Comparison of ENCODE assay signal across 8 cellular contexts in genomic region chr2:69714539-69715220, GRCh38. TPM values are rescaled to one million over a fixed set of nuclear protein-coding genes. Genes with fewer than 3 reads are reported as not detected.
DNase-seq lines count a peak whose midpoint lies in the region; ATAC-seq and TF ChIP-seq lines count a peak whose summit lies in the region.
"Not testable (repeated sequence)": the region's sequence is repeated elsewhere in the genome, so short reads cannot be mapped to it uniquely, and the experiment has no call there.

No MANE protein-coding gene starts in this region.

- H3K4me1 Mint-ChIP-seq in T-helper 2 cell treated with Interferon-gamma antibody and Interleukin-4, amounts not matched to agents 5 μg/mL and 100 μg/mL, for 36 hours (ENCODE audit: low read depth); activated naive CD8-positive, alpha-beta T cell treated with anti-CD3 and anti-CD28 coated beads, Interleukin-2, amount 50 U/mL, for 24 hours: not testable (repeated sequence)

- H3K9me3 Mint-ChIP-seq in T-helper 2 cell treated with Interferon-gamma antibody and Interleukin-4, amounts not matched to agents 5 μg/mL and 100 μg/mL, for 36 hours; activated naive CD8-positive, alpha-beta T cell treated with anti-CD3 and anti-CD28 coated beads, Interleukin-2, amount 50 U/mL, for 24 hours: not testable (repeated sequence)

- H3K4me3 Mint-ChIP-seq in T-helper 2 cell treated with Interferon-gamma antibody and Interleukin-4, amounts not matched to agents 5 μg/mL and 100 μg/mL, for 36 hours; activated naive CD8-positive, alpha-beta T cell treated with anti-CD3 and anti-CD28 coated beads, Interleukin-2, amount 50 U/mL, for 24 hours: not testable (repeated sequence)

- ATAC-seq in HG02852 (IDR thresholded peaks at IDR 0.05; ENCODE audit: unreplicated experiment) (peak; percentile 55), upper lobe of right lung (peak; percentile 97)
- ATAC-seq in activated naive CD8-positive, alpha-beta T cell treated with anti-CD3 and anti-CD28 coated beads, Interleukin-2, amount 50 U/mL, for 24 hours = peak; percentile 89

- DNase-seq in NCI-H2029 treated with DMSO at 0.1 percent for 48 hours (lab: John Stamatoyannopoulos, UW) (peak; percentile 10), cardiac muscle cell (ENCODE audit: low read depth in 1 of 2, low spot score in 1 of 2) (peak; percentile 85 to 90), posterior vena cava (ENCODE audit: low spot score) (peak; percentile 95), upper lobe of right lung (peak; percentile 86)
- peak; percentile 80 for DNase-seq in T-helper 2 cell treated with Interferon-gamma antibody and Interleukin-4, amounts not matched to agents 5 μg/mL and 100 μg/mL, for 36 hours (ENCODE audit: low spot score)
- peak; percentile 93 for DNase-seq in activated naive CD8-positive, alpha-beta T cell treated with anti-CD3 and anti-CD28 coated beads, Interleukin-2, amount 50 U/mL, for 24 hours

- not testable (repeated sequence) for H3K27me3 ChIP-seq in cardiac muscle cell, upper lobe of right lung

- intact Hi-C loops in posterior vena cava (cut with DNase I); upper lobe of right lung (cut with DNase I): not testable (repeated sequence)

- not testable (repeated sequence) for H3K36me3 Mint-ChIP-seq in T-helper 2 cell treated with Interferon-gamma antibody and Interleukin-4, amounts not matched to agents 5 μg/mL and 100 μg/mL, for 36 hours (ENCODE audit: low read depth); activated naive CD8-positive, alpha-beta T cell treated with anti-CD3 and anti-CD28 coated beads, Interleukin-2, amount 50 U/mL, for 24 hours (ENCODE audit: low read depth)

- not testable (repeated sequence) for H3K9me3 ChIP-seq in cardiac muscle cell (ENCODE audit: low read depth); upper lobe of right lung

- H3K4me1 ChIP-seq in cardiac muscle cell (ENCODE audit: low read depth); upper lobe of right lung: not testable (repeated sequence)

- not testable (repeated sequence) for H3K27me3 Mint-ChIP-seq in T-helper 2 cell treated with Interferon-gamma antibody and Interleukin-4, amounts not matched to agents 5 μg/mL and 100 μg/mL, for 36 hours (ENCODE audit: low read depth); activated naive CD8-positive, alpha-beta T cell treated with anti-CD3 and anti-CD28 coated beads, Interleukin-2, amount 50 U/mL, for 24 hours

- not testable (repeated sequence) for H3K4me3 ChIP-seq in cardiac muscle cell, upper lobe of right lung

- not testable (repeated sequence) for H3K27ac Mint-ChIP-seq in T-helper 2 cell treated with Interferon-gamma antibody and Interleukin-4, amounts not matched to agents 5 μg/mL and 100 μg/mL, for 36 hours
- peak overlapping the region; percentile 43 for H3K27ac Mint-ChIP-seq in activated naive CD8-positive, alpha-beta T cell treated with anti-CD3 and anti-CD28 coated beads, Interleukin-2, amount 50 U/mL, for 24 hours

- TF ChIP-seq CTCF in GM12872 (IDR thresholded peaks at IDR 0.05; ENCODE audit: insufficient read depth, low read depth, low read length) (peak; percentile 80), cardiac muscle cell (IDR thresholded peaks at IDR 0.05; ENCODE audit: low read depth, low read length) (peak; percentile 75), upper lobe of right lung (IDR thresholded peaks at IDR 0.05) (peak; percentile 83)

- H3K36me3 ChIP-seq in cardiac muscle cell, upper lobe of right lung: not testable (repeated sequence)

- H3K27ac ChIP-seq in cardiac muscle cell, upper lobe of right lung: not testable (repeated sequence)

RNA-seq across cellular contexts. Expression of gene ANXA4, which starts 27.3 kb away (rescaled TPM):
- total RNA-seq in cardiac muscle cell = 11.0 and 18.0 TPM in 2 replicates
- 27.2 and 36.1 TPM in 2 replicates for polyA plus RNA-seq in cardiac muscle cell
- 10 to 100 TPM; 90.8 to 92.2 TPM for total RNA-seq in posterior vena cava
- total RNA-seq in upper lobe of right lung = 181 TPM

Comparison
In these comparisons a context has a peak if more than half of its experiments do, and no peak if none do; other contexts are left out.
1. DNase-seq: peak in every context shown above with its lines; median percentile 95 in posterior vena cava; 93 in activated naive CD8-positive, alpha-beta T cell treated with anti-CD3 and anti-CD28 coated beads, Interleukin-2, amount 50 U/mL, for 24 hours; 88 in cardiac muscle cell; 86 in upper lobe of right lung; 80 in T-helper 2 cell treated with Interferon-gamma antibody and Interleukin-4, amounts not matched to agents 5 μg/mL and 100 μg/mL, for 36 hours; 10 in NCI-H2029 treated with DMSO at 0.1 percent for 48 hours.